ENCODE assay signal across 8 cellular contexts in the genomic region with DNA sequence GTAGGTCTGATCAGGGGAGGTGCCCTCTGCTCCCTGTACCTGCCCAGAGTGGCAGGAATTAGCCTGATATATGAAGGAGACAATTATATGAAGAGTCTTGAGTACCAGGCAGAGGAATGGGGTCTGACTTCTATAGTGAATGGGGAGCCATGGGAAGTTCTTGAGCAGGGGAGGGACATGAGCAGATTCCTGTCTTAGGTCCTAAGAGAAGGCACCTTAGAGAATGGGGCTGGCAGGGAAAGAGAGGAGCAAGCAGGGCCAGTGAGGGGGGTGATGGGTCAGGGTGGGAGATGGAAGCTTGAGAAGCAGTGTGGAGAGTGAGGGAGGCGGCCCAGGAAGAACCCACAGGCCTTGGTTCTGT. TPM values are rescaled to one million over a fixed set of nuclear protein-coding genes. Genes with fewer than 3 reads are reported as not detected.
DNase-seq lines count a peak whose midpoint lies in the region; ATAC-seq and TF ChIP-seq lines count a peak whose summit lies in the region.

No MANE protein-coding gene starts in this region.

- POLR2A ChIA-PET in MCF 10A (lab: Yijun Ruan, JAX) = interaction anchor here (0.6 to 7.6 kb wide), 5 partner anchors 11 to 191 kb away, joined by 3 to 73 read pairs (median 7); a partner anchor contains a TSS

- DNase-seq in MCF 10A (ENCODE audit: unreplicated experiment) (no peak), mesothelial cell of epicardium (ENCODE audit: low spot score in 2 of 2, unreplicated experiment in 2 of 2) (no peak), DMS 273 (lab: John Stamatoyannopoulos, UW; ENCODE audit: unreplicated experiment) (no peak), NCI-H187 treated with DMSO at 0.1 percent for 48 hours (lab: John Stamatoyannopoulos, UW) (no peak), HUDEP-2 (lab: John Stamatoyannopoulos, UW; ENCODE audit: unreplicated experiment in 76 of 76) (no peak)

- H3K4me1 ChIP-seq in ACC112 (ENCODE audit: control insufficient read depth, insufficient read depth, low read length, unreplicated experiment) = peaks cover 47% of the 10 kb centered on the region

- H3K36me3 Mint-ChIP-seq in MCF 10A (ENCODE audit: insufficient read depth, unreplicated experiment) = peaks cover 13% of the 10 kb centered on the region
- peaks cover 2% of the 10 kb centered on the region for H3K36me3 Mint-ChIP-seq in mesothelial cell of epicardium

- H3K9me3 Mint-ChIP-seq in MCF 10A (ENCODE audit: unreplicated experiment) (no peaks in the 10 kb centered on the region), mesothelial cell of epicardium (no peaks in the 10 kb centered on the region)

- H3K27ac Mint-ChIP-seq in MCF 10A (ENCODE audit: low read depth, unreplicated experiment) (peak overlapping the region; percentile 72), mesothelial cell of epicardium (peak overlapping the region; percentile 71)

- peaks cover 84% of the 10 kb centered on the region for H3K79me2 ChIP-seq in ACC112 (ENCODE audit: control insufficient read depth, insufficient read depth, low read length, unreplicated experiment)

- BruUV-seq in MCF 10A (replicated peaks; lab: Mats Ljungman, UMichigan) = no TSS peak

- H3K27ac ChIP-seq in ACC112 (ENCODE audit: low read depth, low read length) = peak overlapping the region; percentile 17

- peaks cover 4% of the 10 kb centered on the region; the same call in 1 of the 2 replicates for H3K36me3 ChIP-seq in ACC112 (ENCODE audit: insufficient read depth, low read length)

- no peak overlapping the region for H2AFZ ChIP-seq in ACC112 (ENCODE audit: low read length, unreplicated experiment)

- H3K27me3 ChIP-seq in ACC112 (ENCODE audit: insufficient read depth, low read length) = no peaks in the 10 kb centered on the region

- intact Hi-C loops in MCF 10A (cut with micrococcal nuclease) = no loop called here

- H3K4me3 Mint-ChIP-seq in MCF 10A (ENCODE audit: unreplicated experiment) (peak overlapping the region; percentile 39), mesothelial cell of epicardium (no peak overlapping the region)

- no peak overlapping the region for H3K4me3 ChIP-seq in ACC112 (ENCODE audit: low read depth, low read length)

- H3K4me1 Mint-ChIP-seq in MCF 10A (ENCODE audit: insufficient read depth, unreplicated experiment) (peaks cover 58% of the 10 kb centered on the region), mesothelial cell of epicardium (peaks cover 16% of the 10 kb centered on the region)

- ATAC-seq in HG02884 (IDR thresholded peaks at IDR 0.05; ENCODE audit: unreplicated experiment) (peak; percentile 9), HG03095 (IDR thresholded peaks at IDR 0.05; ENCODE audit: unreplicated experiment) (no peak)

- H3K27me3 Mint-ChIP-seq in MCF 10A (ENCODE audit: insufficient read depth, unreplicated experiment) (no peaks in the 10 kb centered on the region), mesothelial cell of epicardium (ENCODE audit: low read depth) (no peaks in the 10 kb centered on the region)

- no peak for TF ChIP-seq CTCF in MCF 10A (IDR thresholded peaks at IDR 0.05; ENCODE audit: unreplicated experiment)
- no peak for TF ChIP-seq CTCF in mesothelial cell of epicardium (IDR thresholded peaks at IDR 0.05; ENCODE audit: unreplicated experiment)

- CTCF ChIA-PET in MCF 10A (lab: Yijun Ruan, JAX) = interaction anchor here (0.5 to 14.5 kb wide), 8 partner anchors 8 to 211 kb away, joined by 3 to 308 read pairs (median 28); a partner anchor contains a TSS

RNA-seq across cellular contexts. Expression of a gene that starts 12.4 kb away (rescaled TPM):
- 52.8 and 57.7 TPM in 2 replicates for total RNA-seq in MCF 10A (2022)
- 174 to 179 TPM (median 178 TPM) in 3 replicates for total RNA-seq in mesothelial cell of epicardium

RNA-seq across cellular contexts. Expression of a gene that starts 56.5 kb away (rescaled TPM):
- not detected in 2 replicates for total RNA-seq in MCF 10A (2022)
- total RNA-seq in mesothelial cell of epicardium = 11.7 to 13.2 TPM (median 12.7 TPM) in 3 replicates

Comparison
In these comparisons a context has a peak if more than half of its experiments do, and no peak if none do; other contexts are left out.
1. RNA of a gene that starts 56.5 kb away (total RNA-seq): 11.7 to 13.2 TPM in mesothelial cell of epicardium; not detected in MCF 10A; every median in the first group is over 10 times any median in the second.